ENCODE assay signal across 12 cellular contexts in genomic region chr17:4706121-4706520, GRCh38. TPM values are rescaled to one million over a fixed set of nuclear protein-coding genes. Genes with fewer than 3 reads are reported as not detected.
A peak's percentile ranks its signal among the peaks of the same experiment; 100 is the strongest.
DNase-seq lines count a peak whose midpoint lies in the region; ATAC-seq, FAIRE-seq and TF ChIP-seq lines count a peak whose summit lies in the region.
"Had no signal": no experiment of that assay in that cellular context is flagged by ENCODE, and none has a peak within 500 bp of the region (broad histone marks: within the 10 kb centered on the region; RNA-seq: fewer than 3 reads in every experiment).

No MANE protein-coding gene starts in this region.

- no peaks in the 10 kb centered on the region for H3K9me3 Mint-ChIP-seq in activated CD4-positive, alpha-beta T cell treated with anti-CD3 and anti-CD28 coated beads, Interleukin-2, amount 10 ng/mL, durations not matched to agents 24 days and 14 days
- H3K9me3 Mint-ChIP-seq in osteocyte (ENCODE audit: unreplicated experiment), result no peaks in the 10 kb centered on the region

- H3K4me1 Mint-ChIP-seq in activated CD4-positive, alpha-beta T cell treated with anti-CD3 and anti-CD28 coated beads, Interleukin-2, amount 10 ng/mL, durations not matched to agents 24 days and 14 days, result peaks cover 48% of the 10 kb centered on the region
- H3K4me1 Mint-ChIP-seq in osteocyte (ENCODE audit: unreplicated experiment), result peaks cover 42% of the 10 kb centered on the region

- H3K4me3 ChIP-seq in choroid plexus epithelial cell (ENCODE audit: low read depth, low read length), result no peak overlapping the region
- no peak overlapping the region for H3K4me3 ChIP-seq in heart right ventricle
- H3K4me3 ChIP-seq: A549, mucosa of descending colon had no signal

- ATAC-seq in heart right ventricle, result no peak
- ATAC-seq: A549, mucosa of descending colon had no signal

- peak overlapping the region; percentile 48 for H3K4me3 Mint-ChIP-seq in activated CD4-positive, alpha-beta T cell treated with anti-CD3 and anti-CD28 coated beads, Interleukin-2, amount 10 ng/mL, durations not matched to agents 24 days and 14 days
- peak overlapping the region; percentile 87 for H3K4me3 Mint-ChIP-seq in osteocyte (ENCODE audit: unreplicated experiment)

- no peaks in the 10 kb centered on the region for H3K36me3 ChIP-seq in heart right ventricle

- peak; percentile 54 for DNase-seq in activated CD4-positive, alpha-beta T cell treated with anti-CD3 and anti-CD28 coated beads, Interleukin-2, amount 10 ng/mL, durations not matched to agents 24 days and 14 days
- DNase-seq in activated CD4-positive, alpha-beta T cell treated with anti-CD3 and anti-CD28 coated beads, Interleukin-2, amount 50 U/mL, for 4 hours, result no peak
- peak; percentile 33 for DNase-seq in NCI-H226
- peak; percentile 28 for DNase-seq in choroid plexus epithelial cell (ENCODE audit: low read depth)
- DNase-seq in osteocyte (ENCODE audit: extremely low spot score, unreplicated experiment), result no peak
- no peak for DNase-seq in GM19239 (ENCODE audit: insufficient read length, low spot score)
- DNase-seq in heart right ventricle, result no peak
- no peak for DNase-seq in cortex of kidney (lab: John Stamatoyannopoulos, UW)
- DNase-seq: effector CD8-positive, alpha-beta T cell; mucosa of descending colon; NCI-H2029 had no signal

- H3K27ac ChIP-seq in heart right ventricle, result no peak overlapping the region
- H3K27ac ChIP-seq: A549 had no signal

- no peaks in the 10 kb centered on the region for H3K27me3 Mint-ChIP-seq in activated CD4-positive, alpha-beta T cell treated with anti-CD3 and anti-CD28 coated beads, Interleukin-2, amount 10 ng/mL, durations not matched to agents 24 days and 14 days
- H3K27me3 Mint-ChIP-seq in osteocyte (ENCODE audit: unreplicated experiment), result no peaks in the 10 kb centered on the region

- peaks cover 24% of the 10 kb centered on the region for H3K36me3 Mint-ChIP-seq in activated CD4-positive, alpha-beta T cell treated with anti-CD3 and anti-CD28 coated beads, Interleukin-2, amount 10 ng/mL, durations not matched to agents 24 days and 14 days (ENCODE audit: low read depth)
- H3K36me3 Mint-ChIP-seq in osteocyte (ENCODE audit: unreplicated experiment), result no peaks in the 10 kb centered on the region

- intact Hi-C loops in activated CD4-positive, alpha-beta T cell treated with anti-CD3 and anti-CD28 coated beads, Interleukin-2, amount 10 ng/mL, durations not matched to agents 24 days and 14 days (cut with micrococcal nuclease), result no loop called here
- intact Hi-C loops in heart right ventricle (cut with DNase I), result loop anchor here in 1 of 10 donors (10.0 kb wide), 1 partner anchor 189 kb away; the partner anchor contains the start of gene C17orf107

- no peaks in the 10 kb centered on the region for H3K9me3 ChIP-seq in heart right ventricle
- H3K9me3 ChIP-seq: A549, mucosa of descending colon had no signal

- peaks cover 2 to 38% (median 19%) of the 10 kb centered on the region in 9 donors for H3K4me1 ChIP-seq in heart right ventricle

- peak overlapping the region; percentile 39 for H3K27ac Mint-ChIP-seq in activated CD4-positive, alpha-beta T cell treated with anti-CD3 and anti-CD28 coated beads, Interleukin-2, amount 10 ng/mL, durations not matched to agents 24 days and 14 days
- H3K27ac Mint-ChIP-seq in osteocyte (ENCODE audit: unreplicated experiment), result no peak overlapping the region

- TF ChIP-seq CTCF in choroid plexus epithelial cell (conservative IDR thresholded peaks at IDR 0.05; ENCODE audit: low read depth, low read length) (no peak), osteocyte (IDR thresholded peaks at IDR 0.05) (no peak), heart right ventricle (IDR thresholded peaks at IDR 0.05) (no peak)

- H3K27me3 ChIP-seq in heart right ventricle, result no peaks in the 10 kb centered on the region

- WGBS in heart right ventricle, 2 donors, result 80 to 82% methylated on average over 7 of the region's 7 CpGs

- no peak for FAIRE-seq in GM19239 (lab: Jason Lieb, UNC)
- FAIRE-seq: A549 had no signal

RNA-seq across cellular contexts. Expression of gene PELP1, which starts 2.2 kb away (rescaled TPM):
- 140 and 141 TPM in 2 replicates for total RNA-seq in activated CD4-positive, alpha-beta T cell treated with anti-CD3 and anti-CD28 coated beads, Interleukin-2, amount 10 ng/mL, durations not matched to agents 24 days and 14 days
- total RNA-seq in osteocyte (60.5 and 60.7 TPM in 2 replicates), heart right ventricle (10 to 100 TPM; 28.6 to 41.9 (median 35.2) TPM)
- polyA plus RNA-seq in heart right ventricle, result 10 to 100 TPM; 14.4 to 29.3 TPM

RNA-seq across cellular contexts. Expression of gene ARRB2, which starts 4.3 kb away (rescaled TPM):
- total RNA-seq in activated CD4-positive, alpha-beta T cell treated with anti-CD3 and anti-CD28 coated beads, Interleukin-2, amount 10 ng/mL, durations not matched to agents 24 days and 14 days, result 189 and 193 TPM in 2 replicates
- total RNA-seq in osteocyte, result 19.4 and 23.6 TPM in 2 replicates
- 10 to 100 TPM; 10.8 to 53.5 (median 17.2) TPM for total RNA-seq in heart right ventricle
- polyA plus RNA-seq in heart right ventricle, result 10 to 100 TPM; 13.4 to 33.4 TPM

RNA-seq across cellular contexts. Expression of gene MED11, which starts 25.1 kb away (rescaled TPM):
- 19.1 and 20.4 TPM in 2 replicates for total RNA-seq in activated CD4-positive, alpha-beta T cell treated with anti-CD3 and anti-CD28 coated beads, Interleukin-2, amount 10 ng/mL, durations not matched to agents 24 days and 14 days
- total RNA-seq in osteocyte, result 15.3 and 19.4 TPM in 2 replicates
- 10 to 100 TPM; 11.9 to 21.7 (median 17.5) TPM for total RNA-seq in heart right ventricle
- 10 to 100 TPM; 23.9 to 57.1 TPM for polyA plus RNA-seq in heart right ventricle

RNA-seq across cellular contexts. Expression of gene ZMYND15, which starts 33.5 kb away (rescaled TPM):
- not detected in 2 replicates for total RNA-seq in activated CD4-positive, alpha-beta T cell treated with anti-CD3 and anti-CD28 coated beads, Interleukin-2, amount 10 ng/mL, durations not matched to agents 24 days and 14 days
- total RNA-seq in osteocyte, result 0.55 and 0.99 TPM in 2 replicates
- 1 to 10 TPM in 1 of 10 donors, under 1 TPM in 8, not detected in 1; 0.15 to 2.1 (median 0.38) TPM for total RNA-seq in heart right ventricle
- under 1 TPM; 0.20 to 0.22 TPM for polyA plus RNA-seq in heart right ventricle

RNA-seq across cellular contexts. Expression of gene CXCL16, which starts 33.6 kb away (rescaled TPM):
- 1.8 and 2.5 TPM in 2 replicates for total RNA-seq in activated CD4-positive, alpha-beta T cell treated with anti-CD3 and anti-CD28 coated beads, Interleukin-2, amount 10 ng/mL, durations not matched to agents 24 days and 14 days
- total RNA-seq in osteocyte, result 11.0 and 12.8 TPM in 2 replicates
- total RNA-seq in heart right ventricle, result 10 to 100 TPM in 1 of 10 donors, 1 to 10 TPM in 9; 2.8 to 29.6 (median 4.2) TPM
- polyA plus RNA-seq in heart right ventricle, result 1 to 10 TPM; 1.5 to 3.3 TPM

Comparison
In these comparisons a context has a peak if more than half of its experiments do, and no peak if none do; other contexts are left out.
1. DNase-seq: peak in activated CD4-positive, alpha-beta T cell treated with anti-CD3 and anti-CD28 coated beads, Interleukin-2, amount 10 ng/mL, durations not matched to agents 24 days and 14 days (single experiment), NCI-H226 (single experiment) and choroid plexus epithelial cell (single experiment); none in activated CD4-positive, alpha-beta T cell treated with anti-CD3 and anti-CD28 coated beads, Interleukin-2, amount 50 U/mL, for 4 hours (0 of 2), osteocyte (single experiment), GM19239 (single experiment), heart right ventricle (0 of 2) and cortex of kidney (single experiment).